ENCODE assay signal across 8 cellular contexts in genomic region chr5:9207820-9208418, GRCh38.
DNase-seq lines count a peak whose midpoint lies in the region; ATAC-seq and TF ChIP-seq lines count a peak whose summit lies in the region.

No MANE protein-coding gene starts in this region.

- H3K27me3 ChIP-seq in brain microvascular endothelial cell (replicated peaks) (no peaks in the 10 kb centered on the region), MG63 (no peaks in the 10 kb centered on the region)

- H3K4me3 ChIP-seq in brain microvascular endothelial cell (ENCODE audit: low read depth, low read length) (no peak overlapping the region), MG63 (no peak overlapping the region)

- DNase-seq in NCI-H2107 treated with DMSO at 0.1 percent for 48 hours (lab: John Stamatoyannopoulos, UW; ENCODE audit: unreplicated experiment) (peak; percentile 70), amniotic epithelial cell (ENCODE audit: low read depth) (peak; percentile 62), inferior parietal cortex (ENCODE audit: extremely low spot score) (peak; percentile 73), middle frontal gyrus (ENCODE audit: extremely low spot score, low spot score) (no peak), brain microvascular endothelial cell (no peak), MG63 (no peak)

- no peak for TF ChIP-seq CTCF in brain microvascular endothelial cell (IDR thresholded peaks at IDR 0.05; ENCODE audit: low read depth, low read length, missing control alignments)

- no peaks in the 10 kb centered on the region for H3K9me3 ChIP-seq in MG63

- H3K27ac ChIP-seq in brain microvascular endothelial cell, result no peak overlapping the region

- in situ Hi-C loops in brain microvascular endothelial cell (cut with HindIII; ENCODE audit: low pct_ligation_motif_present, low sequenced_read_pairs), result no loop called here

- no peaks in the 10 kb centered on the region for H3K36me3 ChIP-seq in brain microvascular endothelial cell (replicated peaks)
- no peaks in the 10 kb centered on the region; the same call in 1 of the 2 replicates for H3K36me3 ChIP-seq in MG63

- ATAC-seq in GM18508 (IDR thresholded peaks at IDR 0.05; ENCODE audit: insufficient read depth, unreplicated experiment) (peak; percentile 81), HG02870 (IDR thresholded peaks at IDR 0.05; ENCODE audit: unreplicated experiment) (peak; percentile 76)

Comparison
In these comparisons a context has a peak if more than half of its experiments do, and no peak if none do; other contexts are left out.
1. DNase-seq: peak in NCI-H2107 treated with DMSO at 0.1 percent for 48 hours (single experiment), amniotic epithelial cell (single experiment) and inferior parietal cortex (single experiment); none in middle frontal gyrus (single experiment), brain microvascular endothelial cell (single experiment) and MG63 (single experiment).